9 cellular contexts compared by ENCODE assay signal in genomic region chr7:142391191-142391992, GRCh38.
DNase-seq lines count a peak whose midpoint lies in the region; FAIRE-seq and TF ChIP-seq lines count a peak whose summit lies in the region.
"Had no signal": no experiment of that assay in that cellular context is flagged by ENCODE, and none has a peak within 500 bp of the region (broad histone marks: within the 10 kb centered on the region; RNA-seq: fewer than 3 reads in every experiment).

No MANE protein-coding gene starts in this region.

- CTCF ChIA-PET in mammary epithelial cell (lab: Charles Lee; ENCODE audit: low non-redundant PET): interaction anchor here (0.6 kb wide), 1 partner anchor 124 kb away, joined by 3 read pairs; no protein-coding TSS in a partner anchor

- no peaks in the 10 kb centered on the region for H3K79me2 ChIP-seq in mammary epithelial cell (ENCODE audit: insufficient read depth, low read length)

- H3K27ac ChIP-seq in SJCRH30 (no peak overlapping the region), mammary epithelial cell (ENCODE audit: insufficient read depth, low read depth, low read length) (no peak overlapping the region)

- H3K9ac ChIP-seq in mammary epithelial cell (ENCODE audit: insufficient read depth, low read length): no peak overlapping the region

- FAIRE-seq in GM19239 (lab: Jason Lieb, UNC): no peak
- FAIRE-seq: A204.1 had no signal

- dilution Hi-C loops in mammary epithelial cell (cut with HindIII; ENCODE audit: low sequenced_read_pairs): no loop called here

- DNase-seq in DMS 273 (lab: John Stamatoyannopoulos, UW; ENCODE audit: unreplicated experiment): peak; percentile 20
- DNase-seq in DMS 273 treated with DMSO at 0.1 percent for 48 hours (lab: John Stamatoyannopoulos, UW): no peak
- peak; percentile 29 to 60 for DNase-seq in SJCRH30
- DNase-seq in mammary epithelial cell: peak; percentile 8
- DNase-seq in retinal pigment epithelial cell (ENCODE audit: low read depth): no peak
- no peak for DNase-seq in GM19239 (ENCODE audit: insufficient read length, low spot score)
- no peak for DNase-seq in cerebellar nuclear complex (lab: John Stamatoyannopoulos, UW)
- DNase-seq in activated gamma-delta T cell (lab: John Stamatoyannopoulos, UW): no peak

- 68% methylated on average over 5 of the region's 6 CpGs for WGBS in mammary epithelial cell (ENCODE audit: low coverage, missing lambda C conversion rate)

- TF ChIP-seq CTCF in mammary epithelial cell (conservative IDR thresholded peaks at IDR 0.05 in 1 of 2, IDR thresholded peaks at IDR 0.05 in 1 of 2; ENCODE audit: extremely low read depth in 1 of 2, insufficient read depth in 1 of 2, low read depth in 1 of 2, low read length in 2 of 2) (peak; percentile 30 to 34), retinal pigment epithelial cell (conservative IDR thresholded peaks at IDR 0.05; ENCODE audit: low read depth, low read length) (peak; percentile 57)

- no peaks in the 10 kb centered on the region for H3K27me3 ChIP-seq in SJCRH30
- H3K27me3 ChIP-seq in mammary epithelial cell (ENCODE audit: insufficient read depth, low read length): no peaks in the 10 kb centered on the region

- intact Hi-C loops in mammary epithelial cell (cut with micrococcal nuclease): no loop called here

- H3K4me2 ChIP-seq in mammary epithelial cell (ENCODE audit: insufficient read depth, low read depth, low read length): no peak overlapping the region

- no peaks in the 10 kb centered on the region for H3K36me3 ChIP-seq in SJCRH30
- no peaks in the 10 kb centered on the region for H3K36me3 ChIP-seq in mammary epithelial cell (ENCODE audit: insufficient read depth, low read length)

- H4K20me1 ChIP-seq in mammary epithelial cell (ENCODE audit: insufficient read depth, low read length): no peaks in the 10 kb centered on the region

- BruUV-seq in mammary epithelial cell (replicated peaks; lab: Mats Ljungman, UMichigan): no TSS peak

- H3K4me1 ChIP-seq in SJCRH30: peaks cover 12% of the 10 kb centered on the region
- H3K4me1 ChIP-seq in mammary epithelial cell (ENCODE audit: insufficient read depth, low read length): no peaks in the 10 kb centered on the region

- H2AFZ ChIP-seq in mammary epithelial cell (ENCODE audit: low read depth, low read length): no peak overlapping the region

- in situ Hi-C loops in mammary epithelial cell (cut with MboI; ENCODE audit: low sequenced_read_pairs in 2 of 2): no loop called here

- H3K9me3 ChIP-seq in SJCRH30 (replicated peaks) (no peaks in the 10 kb centered on the region), mammary epithelial cell (replicated peaks; ENCODE audit: insufficient read depth, low read length) (no peaks in the 10 kb centered on the region)

- H3K4me3 ChIP-seq in SJCRH30: no peak overlapping the region
- no peak overlapping the region for H3K4me3 ChIP-seq in mammary epithelial cell (replicated peaks in 1 of 3; ENCODE audit: insufficient read depth in 1 of 3, low read depth in 2 of 3, low read length in 3 of 3)
- no peak overlapping the region for H3K4me3 ChIP-seq in retinal pigment epithelial cell (ENCODE audit: low read length)

Comparison
In these comparisons a context has a peak if more than half of its experiments do, and no peak if none do; other contexts are left out.
1. DNase-seq: peak in DMS 273 (single experiment), SJCRH30 (2 of 2) and mammary epithelial cell (single experiment); none in DMS 273 treated with DMSO at 0.1 percent for 48 hours (single experiment), retinal pigment epithelial cell (single experiment), GM19239 (single experiment), cerebellar nuclear complex (0 of 2) and activated gamma-delta T cell (single experiment).